ENCODE assay signal across 19 cellular contexts in the genomic region with DNA sequence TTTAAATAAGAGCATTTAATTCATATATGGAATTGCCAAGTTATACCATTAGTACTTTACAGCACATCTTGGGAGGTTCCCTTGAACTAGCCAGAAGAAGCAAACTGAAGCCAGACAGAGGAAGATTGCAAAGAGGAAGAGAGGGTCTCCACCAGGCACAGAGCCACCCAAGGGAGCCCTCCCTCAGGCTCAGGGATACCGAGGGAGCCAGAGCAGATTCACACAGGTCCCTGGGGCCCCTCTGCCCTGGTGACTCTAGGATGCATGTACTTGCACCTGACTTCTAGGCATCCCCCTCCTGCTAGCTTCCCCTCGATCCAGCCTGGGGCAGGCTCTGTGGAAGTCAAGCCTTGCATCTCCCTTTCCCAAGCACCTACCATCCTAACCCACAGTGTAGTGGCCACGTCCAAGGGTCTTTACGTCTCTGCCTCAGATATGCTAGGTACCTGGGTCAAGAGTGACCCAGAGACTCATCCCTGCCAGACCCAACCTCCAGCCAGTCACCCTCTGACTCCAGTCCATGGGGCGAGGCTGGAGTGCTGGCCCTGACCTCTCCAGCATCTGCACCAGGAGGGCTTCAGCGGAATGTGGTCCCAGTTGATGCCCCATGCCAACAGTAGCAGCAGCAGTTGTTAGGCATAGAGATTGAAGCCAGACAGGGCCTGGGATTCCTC. TPM values are rescaled to one million over a fixed set of nuclear protein-coding genes. Genes with fewer than 3 reads are reported as not detected.
DNase-seq lines count a peak whose midpoint lies in the region; ATAC-seq and TF ChIP-seq lines count a peak whose summit lies in the region.
"Had no signal": no experiment of that assay in that cellular context is flagged by ENCODE, and none has a peak within 500 bp of the region (broad histone marks: within the 10 kb centered on the region; RNA-seq: fewer than 3 reads in every experiment).

No MANE protein-coding gene starts in this region.

- no peaks in the 10 kb centered on the region for H3K27me3 ChIP-seq in CD8-positive, alpha-beta T cell (ENCODE audit: insufficient read depth, low read length)
- no peaks in the 10 kb centered on the region for H3K27me3 ChIP-seq in uterus
- H3K27me3 ChIP-seq: gastroesophageal sphincter, transverse colon had no signal

- no peaks in the 10 kb centered on the region for H3K36me3 ChIP-seq in CD8-positive, alpha-beta T cell (ENCODE audit: insufficient read depth, low read length)
- H3K36me3 ChIP-seq in uterus, result no peaks in the 10 kb centered on the region
- H3K36me3 ChIP-seq: gastroesophageal sphincter, transverse colon had no signal

- no peak overlapping the region for H3K4me3 ChIP-seq in CD8-positive, alpha-beta T cell (ENCODE audit: low read depth, low read length)
- H3K4me3 ChIP-seq in uterus, result no peak overlapping the region
- H3K4me3 ChIP-seq: gastroesophageal sphincter, smooth muscle cell, transverse colon had no signal

- no peak for ATAC-seq in CD8-positive, alpha-beta T cell
- no peak for ATAC-seq in natural killer cell
- ATAC-seq: gastroesophageal sphincter, HCT116 had no signal

- H3K9me3 ChIP-seq in CD8-positive, alpha-beta T cell (ENCODE audit: low read length), result no peaks in the 10 kb centered on the region
- no peaks in the 10 kb centered on the region for H3K9me3 ChIP-seq in uterus
- H3K9me3 ChIP-seq: gastroesophageal sphincter, transverse colon had no signal

- peaks cover 91% of the 10 kb centered on the region for H3K4me1 ChIP-seq in CD8-positive, alpha-beta T cell (ENCODE audit: insufficient read depth, low read length)
- H3K4me1 ChIP-seq in uterus, result no peaks in the 10 kb centered on the region

- H3K27ac ChIP-seq in CD8-positive, alpha-beta T cell (ENCODE audit: low read depth, low read length), result no peak overlapping the region
- H3K27ac ChIP-seq in uterus, result no peak overlapping the region
- H3K27ac ChIP-seq: gastroesophageal sphincter, transverse colon had no signal

- no peaks in the 10 kb centered on the region for H3K27me3 Mint-ChIP-seq in CD8-positive, alpha-beta T cell (ENCODE audit: low read depth)
- peaks cover 1% of the 10 kb centered on the region for H3K27me3 Mint-ChIP-seq in IgD-negative memory B cell
- H3K27me3 Mint-ChIP-seq in activated naive CD8-positive, alpha-beta T cell, result no peaks in the 10 kb centered on the region
- no peaks in the 10 kb centered on the region for H3K27me3 Mint-ChIP-seq in natural killer cell (ENCODE audit: low read depth in 2 of 2)
- H3K27me3 Mint-ChIP-seq: activated naive CD4-positive, alpha-beta T cell treated with anti-CD3 and anti-CD28 coated beads, Interleukin-2, amount 10 ng/mL, durations not matched to agents 7 days and 5 days had no signal

- intact Hi-C loops in CD8-positive, alpha-beta T cell (cut with DNase I, micrococcal nuclease), result no loop called here
- intact Hi-C loops in natural killer cell (cut with micrococcal nuclease), result loop anchor here (5.0 kb wide), 1 partner anchor 86 kb away; a partner anchor contains a TSS
- intact Hi-C loops in uterus (cut with DNase I; ENCODE audit: low total_unique reads), result no loop called here

- TF ChIP-seq CTCF in CD8-positive, alpha-beta T cell (IDR thresholded peaks at IDR 0.05), result no peak
- TF ChIP-seq CTCF in natural killer cell (IDR thresholded peaks at IDR 0.05) (no peak), uterus (IDR thresholded peaks at IDR 0.05) (no peak)

- POLR2A ChIA-PET in CD8-positive, alpha-beta T cell (lab: Charles Lee), result interaction anchor here (0.8 to 1.2 kb wide), 2 partner anchors 8 to 126 kb away, joined by 3 read pairs; no protein-coding TSS in a partner anchor

- H3K9me3 Mint-ChIP-seq in CD8-positive, alpha-beta T cell, result no peaks in the 10 kb centered on the region
- H3K9me3 Mint-ChIP-seq in IgD-negative memory B cell (no peaks in the 10 kb centered on the region), natural killer cell (no peaks in the 10 kb centered on the region)
- no peaks in the 10 kb centered on the region for H3K9me3 Mint-ChIP-seq in activated naive CD8-positive, alpha-beta T cell (ENCODE audit: low read depth)
- H3K9me3 Mint-ChIP-seq: activated naive CD4-positive, alpha-beta T cell treated with anti-CD3 and anti-CD28 coated beads, Interleukin-2, amount 10 ng/mL, durations not matched to agents 7 days and 5 days had no signal

- H3K36me3 Mint-ChIP-seq in CD8-positive, alpha-beta T cell, result peaks cover 40% of the 10 kb centered on the region
- H3K36me3 Mint-ChIP-seq in IgD-negative memory B cell, result peaks cover 9% of the 10 kb centered on the region
- H3K36me3 Mint-ChIP-seq in activated naive CD8-positive, alpha-beta T cell, result peaks cover 7% of the 10 kb centered on the region
- H3K36me3 Mint-ChIP-seq in natural killer cell, result peaks cover 18% of the 10 kb centered on the region

- no peak for DNase-seq in CD8-positive, alpha-beta T cell
- DNase-seq in natural killer cell, result no peak
- DNase-seq in CD1c-positive myeloid dendritic cell (ENCODE audit: extremely low spot score), result no peak
- no peak for DNase-seq in uterus
- DNase-seq in HPDE6-E6E7 (ENCODE audit: extremely low spot score), result no peak
- DNase-seq: activated CD4-positive, CD25-positive, alpha-beta regulatory T cell; activated naive CD4-positive, alpha-beta T cell treated with anti-CD3 and anti-CD28 coated beads, Interleukin-2, amount 10 ng/mL, durations not matched to agents 7 days and 5 days; AML-193; DMS53; NCI-H146; NCI-H345; NK-92 treated with Interleukin-12 subunit alpha and Interleukin-12 subunit beta, amount 100 ng/mL, for 24 hours; transverse colon had no signal

- peaks cover 88% of the 10 kb centered on the region for H3K4me1 Mint-ChIP-seq in CD8-positive, alpha-beta T cell (ENCODE audit: low read depth)
- H3K4me1 Mint-ChIP-seq in IgD-negative memory B cell, result peaks cover 60 to 67% (median 66%) of the 10 kb centered on the region in 3 donors
- H3K4me1 Mint-ChIP-seq in activated naive CD8-positive, alpha-beta T cell (ENCODE audit: low read depth), result peaks cover 89% of the 10 kb centered on the region
- peaks cover 90 to 92% of the 10 kb centered on the region in 2 donors for H3K4me1 Mint-ChIP-seq in natural killer cell

- TF ChIP-seq POLR2A in uterus (IDR thresholded peaks at IDR 0.05), result no peak

- CTCF ChIA-PET in CD8-positive, alpha-beta T cell (lab: Charles Lee), result no interaction called here

- H3K4me3 Mint-ChIP-seq in CD8-positive, alpha-beta T cell, result no peak overlapping the region
- H3K4me3 Mint-ChIP-seq in IgD-negative memory B cell (peak overlapping the region in 2 of 4 donors; percentile 9 to 50), natural killer cell (peak overlapping the region; percentile 85)
- peak overlapping the region; percentile 36 for H3K4me3 Mint-ChIP-seq in activated naive CD8-positive, alpha-beta T cell
- H3K4me3 Mint-ChIP-seq: activated naive CD4-positive, alpha-beta T cell treated with anti-CD3 and anti-CD28 coated beads, Interleukin-2, amount 10 ng/mL, durations not matched to agents 7 days and 5 days; brain had no signal

- peak overlapping the region; percentile 87 for H3K27ac Mint-ChIP-seq in CD8-positive, alpha-beta T cell
- H3K27ac Mint-ChIP-seq in IgD-negative memory B cell (peak overlapping the region in 2 of 3 donors; percentile 17 to 59), natural killer cell (peak overlapping the region; percentile 91 to 97)
- peak overlapping the region; percentile 87 for H3K27ac Mint-ChIP-seq in activated naive CD8-positive, alpha-beta T cell

RNA-seq across cellular contexts. Expression of a gene that starts 6.4 kb away (rescaled TPM):
- 10 to 100 TPM; 21.9 to 30.0 TPM for total RNA-seq in CD8-positive, alpha-beta T cell
- 57.2 TPM for polyA plus RNA-seq in IgD-negative memory B cell
- total RNA-seq in natural killer cell, result 100 to 1,000 TPM in 1 of 3 donors, 10 to 100 TPM in 2; 65.4 to 105 (median 70.9) TPM
- total RNA-seq in uterus, result 10 to 100 TPM in 3 of 4 donors, 1 to 10 TPM in 1; 2.4 to 38.4 (median 24.4) TPM

RNA-seq across cellular contexts. Expression of a gene that starts 30.0 kb away (rescaled TPM):
- total RNA-seq in CD8-positive, alpha-beta T cell, result 1 to 10 TPM; 7.4 to 8.2 TPM
- 56.6 TPM for polyA plus RNA-seq in IgD-negative memory B cell
- 10 to 100 TPM; 18.4 to 27.8 (median 27.3) TPM for total RNA-seq in natural killer cell
- total RNA-seq in uterus, result 10 to 100 TPM; 17.9 to 45.5 (median 27.7) TPM

Comparison
In these comparisons a context has a peak if more than half of its experiments do, and no peak if none do; other contexts are left out.
1. H3K27ac Mint-ChIP-seq: peak in every context shown above with its lines; median percentile 94 in natural killer cell; 87 in CD8-positive, alpha-beta T cell; 87 in activated naive CD8-positive, alpha-beta T cell; 38 in IgD-negative memory B cell.